In genomic region chr7:47088329-47089067, GRCh38 we compare ENCODE assay signal across 9 cellular contexts.
A peak's percentile ranks its signal among the peaks of the same experiment; 100 is the strongest.
DNase-seq lines count a peak whose midpoint lies in the region; ATAC-seq and TF ChIP-seq lines count a peak whose summit lies in the region.
"Had no signal": no experiment of that assay in that cellular context is flagged by ENCODE, and none has a peak within 500 bp of the region (broad histone marks: within the 10 kb centered on the region; RNA-seq: fewer than 3 reads in every experiment).

No MANE protein-coding gene starts in this region.

- H3K9me3 ChIP-seq in HEK293 (ENCODE audit: control insufficient read depth, insufficient read depth, low read depth, low read length), result no peaks in the 10 kb centered on the region

- no peak overlapping the region for H3K4me3 Mint-ChIP-seq in activated CD8-positive, alpha-beta T cell treated with anti-CD3 and anti-CD28 coated beads for 36 hours

- intact Hi-C loops in activated CD8-positive, alpha-beta T cell treated with anti-CD3 and anti-CD28 coated beads for 36 hours (cut with micrococcal nuclease), result loop anchor here (5.0 kb wide), 1 partner anchor 1171 kb away; no protein-coding TSS in a partner anchor
- intact Hi-C loops in posterior cingulate gyrus (cut with DNase I), result loop anchor here (1.0 to 5.0 kb wide), 2 partner anchors 736 to 1171 kb away; no protein-coding TSS in a partner anchor

- CTCF ChIA-PET in HEK293 (lab: Yijun Ruan, JAX), result interaction anchor here (0.5 to 1.6 kb wide), 15 partner anchors 10 to 1169 kb away, joined by 3 to 7 read pairs (median 3); no protein-coding TSS in a partner anchor
- CTCF ChIA-PET in activated CD8-positive, alpha-beta T cell treated with anti-CD3 and anti-CD28 coated beads for 36 hours (lab: Charles Lee), result interaction anchor here (0.9 to 2.3 kb wide), 4 partner anchors 9 to 1171 kb away, joined by 3 to 9 read pairs (median 4); no protein-coding TSS in a partner anchor

- no peaks in the 10 kb centered on the region for H3K36me3 Mint-ChIP-seq in activated CD8-positive, alpha-beta T cell treated with anti-CD3 and anti-CD28 coated beads for 36 hours (ENCODE audit: low read depth)
- H3K36me3 Mint-ChIP-seq: IgD-negative memory B cell had no signal

- peak; percentile 57 for DNase-seq in A172 (ENCODE audit: low spot score)
- DNase-seq in Daoy (ENCODE audit: low read depth), result peak; percentile 88
- peak; percentile 17 for DNase-seq in NCI-H128 (lab: John Stamatoyannopoulos, UW; ENCODE audit: unreplicated experiment)
- peak; percentile 31 for DNase-seq in activated CD8-positive, alpha-beta T cell treated with anti-CD3 and anti-CD28 coated beads for 36 hours
- DNase-seq in glomerular endothelial cell (ENCODE audit: extremely low read depth, low read depth, low spot score), result peak; percentile 37
- DNase-seq in posterior cingulate gyrus, result peak in 9 of 10 donors; percentile 27 to 92 (median 52)
- no peak for DNase-seq in NK-92 treated with Interleukin-12 subunit alpha and Interleukin-12 subunit beta, amount 100 ng/mL, for 24 hours (lab: John Stamatoyannopoulos, UW)

- no peaks in the 10 kb centered on the region for H3K27me3 Mint-ChIP-seq in activated CD8-positive, alpha-beta T cell treated with anti-CD3 and anti-CD28 coated beads for 36 hours
- H3K27me3 Mint-ChIP-seq: IgD-negative memory B cell had no signal

- H3K36me3 ChIP-seq in HEK293 (ENCODE audit: control insufficient read depth in 2 of 2, insufficient read depth in 1 of 2, low read length in 2 of 2), result no peaks in the 10 kb centered on the region

- no peaks in the 10 kb centered on the region for H3K4me1 ChIP-seq in HEK293 (ENCODE audit: control insufficient read depth, insufficient read depth, low read length)

- H3K4me3 ChIP-seq in HEK293 (ENCODE audit: low read depth, low read length), result no peak overlapping the region

- no peaks in the 10 kb centered on the region for H3K4me1 Mint-ChIP-seq in activated CD8-positive, alpha-beta T cell treated with anti-CD3 and anti-CD28 coated beads for 36 hours (ENCODE audit: low read depth)

- ATAC-seq in activated CD8-positive, alpha-beta T cell treated with anti-CD3 and anti-CD28 coated beads for 36 hours, result no peak

- POLR2A ChIA-PET in HEK293 (lab: Yijun Ruan, JAX), result no interaction called here
- POLR2A ChIA-PET in activated CD8-positive, alpha-beta T cell treated with anti-CD3 and anti-CD28 coated beads for 36 hours (lab: Charles Lee), result no interaction called here

- H3K27ac Mint-ChIP-seq in activated CD8-positive, alpha-beta T cell treated with anti-CD3 and anti-CD28 coated beads for 36 hours, result no peak overlapping the region
- H3K27ac Mint-ChIP-seq: IgD-negative memory B cell had no signal

- no peak overlapping the region for H3K27ac ChIP-seq in HEK293 (ENCODE audit: extremely low read depth, low read depth, low read length)

- TF ChIP-seq CTCF in HEK293 (tag by site-specific recombination; IDR thresholded peaks at IDR 0.05), result no peak; the same call in 1 of the 2 replicates
- TF ChIP-seq CTCF in activated CD8-positive, alpha-beta T cell treated with anti-CD3 and anti-CD28 coated beads for 36 hours (IDR thresholded peaks at IDR 0.05), result peak; percentile 82

- no peaks in the 10 kb centered on the region for H3K9me3 Mint-ChIP-seq in activated CD8-positive, alpha-beta T cell treated with anti-CD3 and anti-CD28 coated beads for 36 hours
- H3K9me3 Mint-ChIP-seq: IgD-negative memory B cell had no signal

TF ChIP-seq in HEK293, 187 proteins besides CTCF, POLR2A, EP300 and RAD21:
- no peak for TF ChIP-seq ZNF473 (tag by site-specific recombination; IDR thresholded peaks at IDR 0.05)
- peak; percentile 60 for TF ChIP-seq ZBTB8A (tag by site-specific recombination; IDR thresholded peaks at IDR 0.05)
- TF ChIP-seq RBAK (tag by site-specific recombination; IDR thresholded peaks at IDR 0.05), result no peak
- TF ChIP-seq ZSCAN30 (tag by site-specific recombination; IDR thresholded peaks at IDR 0.05), result 0 out of 2 replicates have a peak, but pooled peaks have one; percentile 25
- TF ChIP-seq ZNF660 (tag by site-specific recombination; IDR thresholded peaks at IDR 0.05), result 0 out of 2 replicates have a peak, but pooled peaks have one; percentile 20
- TF ChIP-seq ELK4 (IDR thresholded peaks at IDR 0.05; ENCODE audit: borderline replicate concordance, low read depth, low read length), result no peak
- no peak for TF ChIP-seq ZNF350 (tag by site-specific recombination; IDR thresholded peaks at IDR 0.05)
- TF ChIP-seq SCRT2 (tag by site-specific recombination; IDR thresholded peaks at IDR 0.05), result 0 out of 2 replicates have a peak, but pooled peaks have one; percentile 26
- peak; percentile 77 for TF ChIP-seq ZNF654 (tag by site-specific recombination; IDR thresholded peaks at IDR 0.05; ENCODE audit: low read depth)
